Comparison of ENCODE assay signal across 8 cellular contexts in genomic region chr16:61596648-61597047, GRCh38.
"Had no signal": no experiment of that assay in that cellular context is flagged by ENCODE, and none has a peak within 500 bp of the region (broad histone marks: within the 10 kb centered on the region; RNA-seq: fewer than 3 reads in every experiment).

No MANE protein-coding gene starts in this region.

- H3K4me3 ChIP-seq: K562 had no signal

- DNase-seq: IMR-90, KBM-7, KG1 had no signal

- H3K4me3 Mint-ChIP-seq: IgD-negative memory B cell had no signal

- H3K36me3 Mint-ChIP-seq: IgD-negative memory B cell had no signal

- H3K4me1 Mint-ChIP-seq: IgD-negative memory B cell had no signal

- H3K27me3 Mint-ChIP-seq: IgD-negative memory B cell had no signal

- ATAC-seq: HepG2, K562 had no signal

- H3K4me2 ChIP-seq: KMS-11 had no signal

- H3K27ac ChIP-seq: HL-60, KMS-11 had no signal

- H3K9ac ChIP-seq: KMS-11 had no signal

- H3K27ac Mint-ChIP-seq: IgD-negative memory B cell had no signal
